ENCODE assay signal across 1 cellular context in genomic region chr5:179209359-179210150, GRCh38.
TF ChIP-seq lines count a peak whose summit lies in the region.

No MANE protein-coding gene starts in this region.

TF ChIP-seq in IMR-90, 13 proteins besides CTCF, POLR2A, EP300 and RAD21 (continued from another document):
- TF ChIP-seq ELK1 (IDR thresholded peaks at IDR 0.05; ENCODE audit: borderline replicate concordance, low read depth, low read length) (no peak), MXI1 (IDR thresholded peaks at IDR 0.05; ENCODE audit: borderline replicate concordance, low read depth, low read length) (peak; percentile 64; the same call in 1 of the 2 replicates), RFX5 (IDR thresholded peaks at IDR 0.05; ENCODE audit: low read depth, low read length) (no peak), USF2 (IDR thresholded peaks at IDR 0.05; ENCODE audit: low read depth, low read length) (no peak), CHD1 (IDR thresholded peaks at IDR 0.05; ENCODE audit: low read depth, low read length) (no peak)
